In genomic region chr2:47307066-47307465, GRCh38 we compare ENCODE assay signal across 12 cellular contexts.
DNase-seq lines count a peak whose midpoint lies in the region; ATAC-seq and TF ChIP-seq lines count a peak whose summit lies in the region.
"Had no signal": no experiment of that assay in that cellular context is flagged by ENCODE, and none has a peak within 500 bp of the region (broad histone marks: within the 10 kb centered on the region; RNA-seq: fewer than 3 reads in every experiment).

No MANE protein-coding gene starts in this region.

- H3K9me3 ChIP-seq in spleen, result no peaks in the 10 kb centered on the region
- H3K9me3 ChIP-seq: right atrium auricular region, thoracic aorta had no signal

- TF ChIP-seq POLR2A in spleen (IDR thresholded peaks at IDR 0.05), result no peak

- H3K36me3 Mint-ChIP-seq in HFFc6 (ENCODE audit: low read depth), result no peaks in the 10 kb centered on the region

- H3K4me1 ChIP-seq in spleen, result peaks cover 0 to 92% (median 44%) of the 10 kb centered on the region in 6 donors

- no peaks in the 10 kb centered on the region for H3K9me3 Mint-ChIP-seq in HFFc6

- no peak overlapping the region for H3K4me3 ChIP-seq in spleen
- H3K4me3 ChIP-seq: right atrium auricular region, thoracic aorta had no signal

- ATAC-seq in omental fat pad (ENCODE audit: low FRiP score) (no peak), left lobe of liver (no peak), HG02623 (IDR thresholded peaks at IDR 0.05; ENCODE audit: unreplicated experiment) (no peak)
- ATAC-seq: T-helper 17 cell had no signal

- H3K27me3 Mint-ChIP-seq in HFFc6 (ENCODE audit: insufficient read depth), result peaks cover 10% of the 10 kb centered on the region

- H3K27ac Mint-ChIP-seq in HFFc6, result no peak overlapping the region
- H3K27ac Mint-ChIP-seq: T-helper 17 cell had no signal

- peak overlapping the region in 1 of 8 donors; percentile 49 for H3K27ac ChIP-seq in spleen
- H3K27ac ChIP-seq: right atrium auricular region, thoracic aorta had no signal

- H3K4me1 Mint-ChIP-seq in HFFc6 (ENCODE audit: low read depth), result peaks cover 20% of the 10 kb centered on the region

- H3K27me3 ChIP-seq in spleen (replicated peaks in 1 of 7), result no peaks in the 10 kb centered on the region
- H3K27me3 ChIP-seq: right atrium auricular region had no signal

- intact Hi-C loops in spleen (cut with DNase I; ENCODE audit: low total_unique reads), result no loop called here

- TF ChIP-seq CTCF in HFFc6 (IDR thresholded peaks at IDR 0.05) (no peak), spleen (IDR thresholded peaks at IDR 0.05 in 8 of 11, conservative IDR thresholded peaks at IDR 0.05 in 3 of 11) (no peak), omental fat pad (IDR thresholded peaks at IDR 0.05) (no peak)

- H3K36me3 ChIP-seq in spleen, result no peaks in the 10 kb centered on the region
- H3K36me3 ChIP-seq: right atrium auricular region, thoracic aorta had no signal

- DNase-seq in HFFc6, result peak; percentile 33
- peak; percentile 78 for DNase-seq in NCI-H2171 (lab: John Stamatoyannopoulos, UW)
- peak; percentile 93 for DNase-seq in astrocyte of the hippocampus (ENCODE audit: low read depth, low spot score)
- DNase-seq in spleen, result peak; percentile 6
- DNase-seq in omental fat pad (ENCODE audit: low spot score), result no peak
- no peak for DNase-seq in left lobe of liver (ENCODE audit: low spot score)
- DNase-seq: activated CD4-positive, alpha-beta T cell treated with anti-CD3 and anti-CD28 coated beads, Interleukin-2, amount 50 U/mL, for 48 hours; activated effector memory CD4-positive, alpha-beta T cell treated with anti-CD3 and anti-CD28 coated beads, Interleukin-2, amount 50 U/mL, for 16 hours; T-helper 17 cell had no signal

- H3K4me3 Mint-ChIP-seq in HFFc6, result no peak overlapping the region
- H3K4me3 Mint-ChIP-seq: T-helper 17 cell had no signal

Comparison
In these comparisons a context has a peak if more than half of its experiments do, and no peak if none do; other contexts are left out.
1. DNase-seq: peak in HFFc6 (single experiment), NCI-H2171 (single experiment), astrocyte of the hippocampus (single experiment) and spleen (single experiment); none in omental fat pad (single experiment) and left lobe of liver (single experiment).